In genomic region chr20:50575869-50576720, GRCh38 we compare ENCODE assay signal across 8 cellular contexts.
DNase-seq lines count a peak whose midpoint lies in the region; ATAC-seq and TF ChIP-seq lines count a peak whose summit lies in the region.

No MANE protein-coding gene starts in this region.

- DNase-seq in 8988T (peak; percentile 74), GM13977 (ENCODE audit: low spot score) (no peak), NCI-H2227 treated with DMSO at 0.1 percent for 48 hours (lab: John Stamatoyannopoulos, UW) (peak; percentile 28), mesenteric fat pad (ENCODE audit: low spot score) (peak; percentile 16)
- peak; percentile 80 for DNase-seq in activated CD8-positive, alpha-beta T cell treated with anti-CD3 and anti-CD28 coated beads for 36 hours
- DNase-seq in effector CD4-positive, alpha-beta T cell: peak; percentile 43
- peak; percentile 76 for DNase-seq in stimulated activated CD8-positive, alpha-beta memory T cell treated with anti-CD3 and anti-CD28 coated beads, Interleukin-4, amount 100 ng/mL, for 48 hours

- H3K27ac Mint-ChIP-seq in activated CD8-positive, alpha-beta T cell treated with anti-CD3 and anti-CD28 coated beads for 36 hours: peak overlapping the region; percentile 68

- H3K27me3 Mint-ChIP-seq in activated CD8-positive, alpha-beta T cell treated with anti-CD3 and anti-CD28 coated beads for 36 hours: no peaks in the 10 kb centered on the region

- POLR2A ChIA-PET in activated CD8-positive, alpha-beta T cell treated with anti-CD3 and anti-CD28 coated beads for 36 hours (lab: Charles Lee): interaction anchor here (1.1 kb wide), 1 partner anchor 64 kb away, joined by 3 read pairs; no protein-coding TSS in a partner anchor

- no peaks in the 10 kb centered on the region for H3K9me3 Mint-ChIP-seq in activated CD8-positive, alpha-beta T cell treated with anti-CD3 and anti-CD28 coated beads for 36 hours

- H3K4me3 Mint-ChIP-seq in activated CD8-positive, alpha-beta T cell treated with anti-CD3 and anti-CD28 coated beads for 36 hours: no peak overlapping the region

- H3K36me3 Mint-ChIP-seq in activated CD8-positive, alpha-beta T cell treated with anti-CD3 and anti-CD28 coated beads for 36 hours (ENCODE audit: low read depth): peaks cover 59% of the 10 kb centered on the region

- in situ Hi-C loops in GM13977 (cut with MboI; ENCODE audit: low pct_unique_long_range_greater_than_20kb, low sequenced_read_pairs, unreplicated experiment): loop anchor here (10.0 kb wide), 2 partner anchors 61 to 391 kb away; partner anchors contain the start of gene PTPN1

- intact Hi-C loops in activated CD8-positive, alpha-beta T cell treated with anti-CD3 and anti-CD28 coated beads for 36 hours (cut with micrococcal nuclease): loop anchor here (10.0 kb wide), 1 partner anchor 391 kb away; no protein-coding TSS in a partner anchor

- TF ChIP-seq CTCF in GM13977 (IDR thresholded peaks at IDR 0.05; ENCODE audit: extremely low read depth, insufficient read depth, missing control alignments): peak; percentile 71
- peak; percentile 75 for TF ChIP-seq CTCF in activated CD8-positive, alpha-beta T cell treated with anti-CD3 and anti-CD28 coated beads for 36 hours (IDR thresholded peaks at IDR 0.05)

- ATAC-seq in activated CD8-positive, alpha-beta T cell treated with anti-CD3 and anti-CD28 coated beads for 36 hours: peak; percentile 86
- no peak for ATAC-seq in GM18861 (IDR thresholded peaks at IDR 0.05; ENCODE audit: unreplicated experiment)

- CTCF ChIA-PET in activated CD8-positive, alpha-beta T cell treated with anti-CD3 and anti-CD28 coated beads for 36 hours (lab: Charles Lee): interaction anchor here (0.7 to 9.5 kb wide), 26 partner anchors 8 to 390 kb away, joined by 3 to 108 read pairs (median 4); partner anchors contain the start of gene PTPN1

- H3K4me1 Mint-ChIP-seq in activated CD8-positive, alpha-beta T cell treated with anti-CD3 and anti-CD28 coated beads for 36 hours (ENCODE audit: low read depth): peaks cover 20% of the 10 kb centered on the region
